18 cellular contexts compared by ENCODE assay signal in the genomic region with DNA sequence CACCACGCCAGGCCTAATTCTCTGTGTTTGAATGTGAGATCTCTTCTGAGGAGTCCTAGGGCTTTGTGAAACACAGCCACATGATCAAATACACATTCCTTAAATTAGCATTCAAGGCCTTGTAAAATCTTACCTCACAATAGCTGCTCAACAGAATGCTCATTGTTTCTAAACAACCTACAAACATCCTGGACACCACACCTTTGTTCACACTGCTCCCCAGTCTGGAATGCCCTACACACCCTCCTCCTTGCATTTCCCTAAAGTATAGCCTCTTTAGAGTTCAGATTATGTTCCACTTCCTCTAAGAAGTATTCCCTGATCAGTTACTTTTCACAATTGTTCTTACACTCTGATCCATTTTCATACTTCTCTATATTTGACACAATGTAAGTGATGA.
A peak's percentile ranks its signal among the peaks of the same experiment; 100 is the strongest.
DNase-seq lines count a peak whose midpoint lies in the region; ATAC-seq, FAIRE-seq and TF ChIP-seq lines count a peak whose summit lies in the region.
"Had no signal": no experiment of that assay in that cellular context is flagged by ENCODE, and none has a peak within 500 bp of the region (broad histone marks: within the 10 kb centered on the region; RNA-seq: fewer than 3 reads in every experiment).

No MANE protein-coding gene starts in this region.

- H3K27ac Mint-ChIP-seq in Calu3 (ENCODE audit: unreplicated experiment) (peak overlapping the region; percentile 67), astrocyte (ENCODE audit: unreplicated experiment) (no peak overlapping the region)

- H3K36me3 Mint-ChIP-seq in Calu3 (ENCODE audit: insufficient read depth, unreplicated experiment) (peaks cover 12% of the 10 kb centered on the region), astrocyte (ENCODE audit: low read depth, unreplicated experiment) (no peaks in the 10 kb centered on the region)

- no TSS peak for BruUV-seq in Calu3 (replicated peaks; lab: Mats Ljungman, UMichigan)

- peaks cover 45% of the 10 kb centered on the region for H3K4me1 Mint-ChIP-seq in Calu3 (ENCODE audit: low read depth, unreplicated experiment)
- peaks cover 4% of the 10 kb centered on the region for H3K4me1 Mint-ChIP-seq in astrocyte (ENCODE audit: low read depth, unreplicated experiment)

- DNase-seq in Calu3 (peak; percentile 48), astrocyte (ENCODE audit: low read depth) (no peak), renal cortical epithelial cell (ENCODE audit: low read depth) (peak; percentile 38), UCSD-AML1 (lab: John Stamatoyannopoulos, UW; ENCODE audit: unreplicated experiment) (no peak), DMS 273 treated with DMSO at 0.1 percent for 48 hours (lab: John Stamatoyannopoulos, UW) (no peak)
- DNase-seq in stimulated activated CD8-positive, alpha-beta memory T cell treated with anti-CD3 and anti-CD28 coated beads, Interleukin-4, amount 100 ng/mL, for 48 hours = no peak
- DNase-seq: DMS153, GM23248, KBM-7, NCI-H1417 treated with DMSO at 0.1 percent for 48 hours, NCI-H1930, NCI-H446, OCI-M1, SJCRH30 had no signal

- peak; percentile 97 for FAIRE-seq in astrocyte (lab: Jason Lieb, UNC)

- no peaks in the 10 kb centered on the region for H3K79me2 ChIP-seq in astrocyte (ENCODE audit: insufficient read depth, low read length)

- H3K27me3 Mint-ChIP-seq in Calu3 (ENCODE audit: unreplicated experiment) = no peaks in the 10 kb centered on the region
- no peaks in the 10 kb centered on the region for H3K27me3 Mint-ChIP-seq in astrocyte (ENCODE audit: low read depth, unreplicated experiment)

- H3K4me1 ChIP-seq in astrocyte (ENCODE audit: insufficient read depth, low read length) = no peaks in the 10 kb centered on the region

- no peaks in the 10 kb centered on the region for H3K9me3 ChIP-seq in astrocyte (ENCODE audit: insufficient read depth, low read depth, low read length)
- H3K9me3 ChIP-seq: SJCRH30 had no signal

- CTCF ChIA-PET in Calu3 (lab: Charles Lee) = no interaction called here

- H2AFZ ChIP-seq in astrocyte (ENCODE audit: low read depth, low read length) = no peak overlapping the region
- H2AFZ ChIP-seq: GM23248 had no signal

- intact Hi-C loops in Calu3 (cut with micrococcal nuclease; ENCODE audit: unreplicated experiment) = loop anchor here (2.0 to 5.0 kb wide), 2 partner anchors 40 to 76 kb away; no protein-coding TSS in a partner anchor

- peak; percentile 87 for ATAC-seq in esophagus mucosa
- no peak for ATAC-seq in GM18909 (IDR thresholded peaks at IDR 0.05; ENCODE audit: poor library complexity, unreplicated experiment)

- H3K9me3 Mint-ChIP-seq in Calu3 (ENCODE audit: low read depth, unreplicated experiment) (peaks cover 3% of the 10 kb centered on the region), astrocyte (ENCODE audit: unreplicated experiment) (no peaks in the 10 kb centered on the region)

- H3K27me3 ChIP-seq in astrocyte (ENCODE audit: insufficient read depth, low read length) = no peaks in the 10 kb centered on the region
- H3K27me3 ChIP-seq: SJCRH30 had no signal

- H4K20me1 ChIP-seq in astrocyte (ENCODE audit: insufficient read depth, low read length) = no peaks in the 10 kb centered on the region

- no peak overlapping the region for H3K9ac ChIP-seq in astrocyte (ENCODE audit: low read length)
- H3K9ac ChIP-seq: GM23248 had no signal

- no peak overlapping the region for H3K4me3 ChIP-seq in astrocyte (ENCODE audit: insufficient read depth, low read depth, low read length)
- H3K4me3 ChIP-seq: GM23248, SJCRH30 had no signal

- no peak overlapping the region for H3K4me2 ChIP-seq in astrocyte (ENCODE audit: low read length)

- no peak for TF ChIP-seq CTCF in Calu3 (IDR thresholded peaks at IDR 0.05; ENCODE audit: unreplicated experiment)
- TF ChIP-seq CTCF in astrocyte (IDR thresholded peaks at IDR 0.05; ENCODE audit: insufficient read depth, low read depth, low read length) = no peak

- H3K4me3 Mint-ChIP-seq in Calu3 (ENCODE audit: low read depth, unreplicated experiment) (peak overlapping the region; percentile 51), astrocyte (ENCODE audit: unreplicated experiment) (no peak overlapping the region)

- no peaks in the 10 kb centered on the region for H3K36me3 ChIP-seq in astrocyte (ENCODE audit: insufficient read depth, low read length)
- H3K36me3 ChIP-seq: SJCRH30 had no signal

- H3K27ac ChIP-seq in astrocyte (ENCODE audit: low read depth, low read length) = no peak overlapping the region
- H3K27ac ChIP-seq: C4-2B, GM23248, RWPE1, SJCRH30 had no signal

Comparison
In these comparisons a context has a peak if more than half of its experiments do, and no peak if none do; other contexts are left out.
1. DNase-seq: peak in Calu3 (single experiment) and renal cortical epithelial cell (single experiment); none in astrocyte (single experiment), UCSD-AML1 (single experiment), stimulated activated CD8-positive, alpha-beta memory T cell treated with anti-CD3 and anti-CD28 coated beads, Interleukin-4, amount 100 ng/mL, for 48 hours (single experiment) and DMS 273 treated with DMSO at 0.1 percent for 48 hours (single experiment).